In genomic region chr2:53484521-53484920, GRCh38 we compare ENCODE assay signal across 21 cellular contexts.
"Had no signal": no experiment of that assay in that cellular context is flagged by ENCODE, and none has a peak within 500 bp of the region (broad histone marks: within the 10 kb centered on the region; RNA-seq: fewer than 3 reads in every experiment).

No MANE protein-coding gene starts in this region.

- H3K4me3 ChIP-seq: K562 had no signal

- H3K9me3 ChIP-seq: SK-N-SH had no signal

- DNase-seq: Kasumi-1, MM.1S, NCI-H1092 treated with DMSO at 0.1 percent for 48 hours, NCI-H1436, NCI-H187, NCI-H2029, NCI-H2081 treated with DMSO at 0.1 percent for 48 hours, NCI-H2171, NCI-H345, NCI-H446 treated with DMSO at 0.1 percent for 48 hours, NCI-H510A treated with DMSO at 0.1 percent for 48 hours, NCI-H526, PC-3, SHP77, SK-N-SH had no signal

- H3K4me1 Mint-ChIP-seq: IgD-negative memory B cell had no signal

- H3K27me3 Mint-ChIP-seq: IgD-negative memory B cell had no signal

- H3K4me3 Mint-ChIP-seq: IgD-negative memory B cell had no signal

- H3K9ac ChIP-seq: KMS-11, SK-N-SH had no signal

- H3K9me2 ChIP-seq: SK-N-SH had no signal

- H3K27ac ChIP-seq: HL-60, KMS-11, RWPE1 had no signal

- ATAC-seq: K562, Panc1, PC-3 had no signal

- H3K4me2 ChIP-seq: KMS-11, SK-N-SH had no signal

- H3K27ac Mint-ChIP-seq: IgD-negative memory B cell had no signal

- H3K36me3 Mint-ChIP-seq: IgD-negative memory B cell had no signal
